ENCODE assay signal across 7 cellular contexts in the genomic region with DNA sequence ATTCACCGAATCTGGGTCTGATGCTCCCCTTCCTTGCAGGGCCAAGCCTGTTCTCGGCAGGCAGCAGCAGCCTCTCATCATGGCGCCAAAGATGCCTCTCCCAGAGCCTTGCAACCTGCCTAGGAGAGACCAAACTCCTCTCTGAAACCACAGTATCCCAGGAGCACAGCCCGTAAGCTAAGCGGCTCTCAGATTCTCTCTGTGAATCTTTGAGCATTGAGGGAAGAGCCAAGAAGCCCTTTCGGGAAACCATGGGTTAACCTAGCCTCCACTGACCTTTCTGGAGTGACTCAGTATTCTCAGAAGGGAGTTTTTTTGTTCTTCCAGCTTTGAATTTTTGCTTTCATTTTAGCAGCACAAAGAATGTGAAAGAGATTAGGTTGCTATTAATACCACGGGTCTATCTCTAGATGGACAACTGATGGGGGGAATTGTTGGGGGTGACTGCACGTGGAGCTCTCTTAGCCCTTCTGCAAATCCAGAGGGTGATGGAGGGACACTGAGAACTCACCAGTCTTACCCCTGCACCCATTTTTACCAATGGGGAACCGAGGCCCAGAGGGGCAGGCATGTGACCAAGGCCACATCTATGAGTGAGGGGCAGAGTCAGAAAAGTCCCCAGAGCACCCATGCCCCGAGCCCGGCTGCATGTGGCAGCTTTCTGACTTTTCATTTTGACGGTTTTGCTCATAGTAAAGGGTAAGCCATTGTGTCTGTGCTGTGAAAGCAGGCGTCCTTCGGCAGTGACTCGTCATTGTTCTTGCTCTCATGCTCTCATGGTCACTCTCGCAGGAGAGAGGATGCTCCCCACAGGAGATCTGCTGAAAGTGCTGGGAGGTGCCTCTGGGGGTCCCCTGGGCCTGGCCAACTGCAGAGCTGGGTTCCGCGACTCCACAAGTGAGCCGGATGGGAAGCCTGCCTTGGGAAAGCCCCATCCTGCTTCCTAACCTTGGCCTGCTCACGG. TPM values are rescaled to one million over a fixed set of nuclear protein-coding genes. Genes with fewer than 3 reads are reported as not detected.
DNase-seq lines count a peak whose midpoint lies in the region; ATAC-seq and FAIRE-seq lines count a peak whose summit lies in the region.

No MANE protein-coding gene starts in this region.

- CTCF ChIA-PET in activated CD4-positive, alpha-beta memory T cell treated with anti-CD3 and anti-CD28 coated beads, Interleukin-2, amount 10 ng/mL, durations not matched to agents 7 days and 5 days (lab: Charles Lee) = interaction anchor here (1.0 to 9.6 kb wide), 3 partner anchors 243 to 255 kb away, joined by 3 to 135 read pairs (median 3); no protein-coding TSS in a partner anchor

- peak; percentile 72 for ATAC-seq in GM18907 (IDR thresholded peaks at IDR 0.05; ENCODE audit: unreplicated experiment)
- peak; percentile 59 for ATAC-seq in HG02870 (IDR thresholded peaks at IDR 0.05; ENCODE audit: unreplicated experiment)

- H3K27me3 Mint-ChIP-seq in activated CD4-positive, alpha-beta memory T cell treated with anti-CD3 and anti-CD28 coated beads, Interleukin-2, amount 10 ng/mL, durations not matched to agents 7 days and 5 days = no peaks in the 10 kb centered on the region

- H3K36me3 Mint-ChIP-seq in activated CD4-positive, alpha-beta memory T cell treated with anti-CD3 and anti-CD28 coated beads, Interleukin-2, amount 10 ng/mL, durations not matched to agents 7 days and 5 days (ENCODE audit: low read depth) = no peaks in the 10 kb centered on the region

- H3K4me3 Mint-ChIP-seq in activated CD4-positive, alpha-beta memory T cell treated with anti-CD3 and anti-CD28 coated beads, Interleukin-2, amount 10 ng/mL, durations not matched to agents 7 days and 5 days = no peak overlapping the region

- FAIRE-seq in urothelium cell line (lab: Jason Lieb, UNC) (no peak), frontal cortex (lab: Jason Lieb, UNC) (no peak)

- H3K9me3 Mint-ChIP-seq in activated CD4-positive, alpha-beta memory T cell treated with anti-CD3 and anti-CD28 coated beads, Interleukin-2, amount 10 ng/mL, durations not matched to agents 7 days and 5 days = no peaks in the 10 kb centered on the region

- POLR2A ChIA-PET in activated CD4-positive, alpha-beta memory T cell treated with anti-CD3 and anti-CD28 coated beads, Interleukin-2, amount 10 ng/mL, durations not matched to agents 7 days and 5 days (lab: Charles Lee) = interaction anchor here (0.8 to 1.7 kb wide), 3 partner anchors 8 to 201 kb away, joined by 3 to 5 read pairs (median 4); a partner anchor contains a TSS

- DNase-seq in activated CD4-positive, alpha-beta memory T cell treated with anti-CD3 and anti-CD28 coated beads, Interleukin-2, amount 10 ng/mL, durations not matched to agents 7 days and 5 days = no peak
- DNase-seq in kidney tubule cell (ENCODE audit: low spot score) = peak; percentile 58
- DNase-seq in urothelium cell line (ENCODE audit: low spot score) = peak; percentile 59
- no peak for DNase-seq in frontal cortex (ENCODE audit: low spot score in 2 of 2)
- no peak for DNase-seq in NCI-H345 (lab: John Stamatoyannopoulos, UW)

- peaks cover 47% of the 10 kb centered on the region for H3K4me1 Mint-ChIP-seq in activated CD4-positive, alpha-beta memory T cell treated with anti-CD3 and anti-CD28 coated beads, Interleukin-2, amount 10 ng/mL, durations not matched to agents 7 days and 5 days

- H3K27ac Mint-ChIP-seq in activated CD4-positive, alpha-beta memory T cell treated with anti-CD3 and anti-CD28 coated beads, Interleukin-2, amount 10 ng/mL, durations not matched to agents 7 days and 5 days = peak overlapping the region; percentile 22

RNA-seq across cellular contexts. Expression of a gene that starts 36.0 kb away (rescaled TPM):
- total RNA-seq in activated CD4-positive, alpha-beta memory T cell treated with anti-CD3 and anti-CD28 coated beads, Interleukin-2, amount 10 ng/mL, durations not matched to agents 7 days and 5 days = under 1 TPM in 1 of 2 experiments, not detected in 1; 0.08 TPM
- 1.6 TPM for total RNA-seq in frontal cortex

Comparison
In these comparisons a context has a peak if more than half of its experiments do, and no peak if none do; other contexts are left out.
1. DNase-seq: peak in kidney tubule cell (single experiment) and urothelium cell line (single experiment); none in activated CD4-positive, alpha-beta memory T cell treated with anti-CD3 and anti-CD28 coated beads, Interleukin-2, amount 10 ng/mL, durations not matched to agents 7 days and 5 days (single experiment), frontal cortex (0 of 2) and NCI-H345 (single experiment).